ENCODE assay signal across 22 cellular contexts in genomic region chr11:133608496-133608895, GRCh38.
"Had no signal": no experiment of that assay in that cellular context is flagged by ENCODE, and none has a peak within 500 bp of the region (broad histone marks: within the 10 kb centered on the region; RNA-seq: fewer than 3 reads in every experiment).

No MANE protein-coding gene starts in this region.

- H3K27me3 ChIP-seq: colonic mucosa, esophagus squamous epithelium, foreskin keratinocyte, gastrocnemius medialis, heart left ventricle had no signal

- H3K27ac ChIP-seq: colonic mucosa, coronary artery, dorsolateral prefrontal cortex, epithelial cell of prostate, esophagus squamous epithelium, foreskin keratinocyte, gastrocnemius medialis, gastroesophageal sphincter, heart left ventricle had no signal

- H3K4me3 ChIP-seq: colonic mucosa, coronary artery, dorsolateral prefrontal cortex, esophagus squamous epithelium, gastrocnemius medialis, gastroesophageal sphincter, heart left ventricle had no signal

- H3K9me3 ChIP-seq: colonic mucosa, gastrocnemius medialis had no signal

- ATAC-seq: effector memory CD8-positive, alpha-beta T cell; esophagus mucosa; foreskin keratinocyte; gastrocnemius medialis; gastroesophageal sphincter; heart left ventricle had no signal

- DNase-seq: colonic mucosa; cortex of kidney; dermis blood vessel endothelial cell; dorsolateral prefrontal cortex; effector CD4-positive, alpha-beta T cell; effector CD8-positive, alpha-beta T cell; effector memory CD4-positive, alpha-beta T cell; effector memory CD8-positive, alpha-beta T cell; endodermal cell; erythroblast; esophagus squamous epithelium; foreskin fibroblast; foreskin keratinocyte; foreskin melanocyte; gastrocnemius medialis; glutamatergic neuron; head of caudate nucleus; heart left ventricle had no signal

- H3K36me3 ChIP-seq: colonic mucosa, esophagus squamous epithelium, gastrocnemius medialis, gastroesophageal sphincter, heart left ventricle had no signal

- H3K4me1 ChIP-seq: colonic mucosa, esophagus squamous epithelium, foreskin keratinocyte, gastrocnemius medialis, gastroesophageal sphincter, heart left ventricle had no signal
